In the genomic region with DNA sequence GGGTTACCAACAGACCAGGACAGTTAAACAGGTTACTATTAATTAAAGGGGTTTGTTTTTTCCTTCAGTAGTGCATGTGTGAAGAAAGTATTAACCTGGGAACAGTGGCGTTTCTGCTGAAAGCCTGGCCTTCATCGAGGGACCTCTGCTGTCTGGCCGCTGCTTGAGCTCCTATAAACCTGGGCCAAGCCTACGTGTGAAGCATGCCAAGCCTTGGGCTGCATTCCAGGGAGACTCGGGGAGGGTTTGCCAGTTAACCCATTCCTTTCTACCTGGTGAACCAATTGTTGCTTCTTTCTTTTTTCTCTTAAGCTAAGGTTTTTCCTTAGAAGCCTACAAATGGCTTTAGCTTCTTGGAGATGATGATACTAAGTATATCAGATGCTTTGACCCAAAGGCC, we compare ENCODE assay signal across 9 cellular contexts. TPM values are rescaled to one million over a fixed set of nuclear protein-coding genes. Genes with fewer than 3 reads are reported as not detected.
DNase-seq lines count a peak whose midpoint lies in the region; ATAC-seq lines count a peak whose summit lies in the region.
"Had no signal": no experiment of that assay in that cellular context is flagged by ENCODE, and none has a peak within 500 bp of the region (broad histone marks: within the 10 kb centered on the region; RNA-seq: fewer than 3 reads in every experiment).

No MANE protein-coding gene starts in this region.

- DNase-seq in AG20443 (ENCODE audit: low spot score) (peak; percentile 56), NCI-H2029 treated with DMSO at 0.1 percent for 48 hours (lab: John Stamatoyannopoulos, UW) (peak; percentile 66), lung microvascular endothelial cell (ENCODE audit: low read depth in 2 of 2) (peak; percentile 37 to 74), NCI-H146 treated with DMSO at 0.1 percent for 48 hours (lab: John Stamatoyannopoulos, UW; ENCODE audit: unreplicated experiment) (no peak), middle frontal gyrus (ENCODE audit: extremely low spot score, low spot score) (no peak), NCI-H2171 (lab: John Stamatoyannopoulos, UW) (no peak)

- no peak for ATAC-seq in HG03520 (IDR thresholded peaks at IDR 0.05; ENCODE audit: unreplicated experiment)
- ATAC-seq: K562 had no signal

- H3K27ac ChIP-seq in cingulate gyrus (ENCODE audit: low read depth, low read length): peak overlapping the region; percentile 39

RNA-seq across cellular contexts. Expression of a gene that starts 23.6 kb away (rescaled TPM):
- total RNA-seq in lung microvascular endothelial cell: 110 and 156 TPM in 2 replicates

Comparison
In these comparisons a context has a peak if more than half of its experiments do, and no peak if none do; other contexts are left out.
1. DNase-seq: peak in AG20443 (single experiment), NCI-H2029 treated with DMSO at 0.1 percent for 48 hours (single experiment) and lung microvascular endothelial cell (2 of 2); none in NCI-H146 treated with DMSO at 0.1 percent for 48 hours (single experiment), middle frontal gyrus (single experiment) and NCI-H2171 (single experiment).